Comparison of ENCODE assay signal across 7 cellular contexts in the genomic region with DNA sequence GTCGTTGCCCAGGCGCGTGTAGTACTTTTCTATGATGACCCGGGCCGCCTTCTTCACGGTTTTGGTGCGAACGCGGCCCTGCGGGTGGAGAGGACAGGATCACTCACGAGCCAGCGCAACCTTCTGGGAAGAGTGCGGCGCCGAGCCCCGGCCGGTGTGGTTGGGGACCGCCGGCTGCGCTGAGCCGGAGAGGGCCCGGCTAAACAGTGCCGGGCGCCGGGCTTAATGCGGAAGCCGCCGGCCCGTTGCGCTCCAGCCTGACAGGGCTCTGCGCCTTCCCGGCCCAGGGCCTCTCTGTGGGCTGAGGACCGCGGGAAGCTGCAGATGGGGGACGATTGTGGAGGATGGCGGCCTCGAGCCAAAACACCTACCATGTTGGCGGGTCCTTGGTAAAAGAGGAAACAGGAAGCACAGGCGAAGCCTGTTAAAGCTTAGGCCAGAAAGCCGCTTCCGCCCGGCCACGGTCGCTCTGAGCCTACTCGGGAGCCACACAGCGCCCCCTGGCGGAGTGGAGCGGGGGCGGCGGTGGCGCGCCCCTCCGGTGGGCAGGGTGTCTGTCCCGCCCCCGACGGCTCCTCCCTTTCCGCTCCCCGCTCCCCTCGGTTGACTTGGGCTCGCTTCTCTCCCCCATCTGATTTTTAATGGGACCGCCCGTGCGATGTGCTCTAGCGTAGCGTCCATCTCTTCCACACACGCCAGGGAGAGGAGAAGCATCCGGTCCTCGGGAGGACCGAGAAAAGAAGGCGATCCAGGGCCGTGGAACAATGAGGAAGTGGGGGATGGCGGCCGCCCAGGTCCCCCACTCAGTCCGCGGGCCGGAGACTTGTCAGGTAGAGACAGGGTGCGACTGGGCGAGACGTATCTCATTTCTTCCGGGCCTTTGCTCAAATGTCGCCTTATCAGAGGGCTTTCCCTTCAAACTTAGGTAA. TPM values are rescaled to one million over a fixed set of nuclear protein-coding genes. Genes with fewer than 3 reads are reported as not detected.
DNase-seq lines count a peak whose midpoint lies in the region; ATAC-seq lines count a peak whose summit lies in the region.

A gene (minus strand): TSS at position 403 of the 929 bp plus-strand sequence. CDS start 29 bp downstream, at position 374.

- intact Hi-C loops in T-helper 2 cell treated with Interferon-gamma antibody and Interleukin-4, amounts not matched to agents 100 ng/mL and 5 ng/mL, for 36 hours (cut with micrococcal nuclease), result loop anchor here (1.0 to 10.0 kb wide), 5 partner anchors 169 to 524 kb away; a partner anchor contains a TSS

- H3K27ac ChIP-seq in layer of hippocampus (ENCODE audit: low read depth, low read length), result peak within 1 kb of the TSS; percentile 85

- H3K27me3 ChIP-seq in layer of hippocampus (ENCODE audit: control insufficient read depth, insufficient read depth, low read length), result no peaks in the 10 kb centered on the region

- peak; percentile 98 for DNase-seq in central memory CD4-positive, alpha-beta T cell
- DNase-seq in stimulated activated CD4-positive, alpha-beta T cell treated with anti-CD3 and anti-CD28 coated beads, Interleukin-2, amount 100 ng/mL, for 24 hours, result peak; percentile 99
- no peak for DNase-seq in DMS53 (lab: John Stamatoyannopoulos, UW)

- peak; percentile 94 for ATAC-seq in GM18907 (IDR thresholded peaks at IDR 0.05; ENCODE audit: unreplicated experiment)
- peak; percentile 95 for ATAC-seq in HG03135 (IDR thresholded peaks at IDR 0.05; ENCODE audit: unreplicated experiment)

RNA-seq across cellular contexts. Expression of the gene that starts here (rescaled TPM):
- 1,923 and 1,953 TPM in 2 replicates for total RNA-seq in T-helper 2 cell treated with Interferon-gamma antibody and Interleukin-4, amounts not matched to agents 100 ng/mL and 5 ng/mL, for 36 hours
